In the genomic region with DNA sequence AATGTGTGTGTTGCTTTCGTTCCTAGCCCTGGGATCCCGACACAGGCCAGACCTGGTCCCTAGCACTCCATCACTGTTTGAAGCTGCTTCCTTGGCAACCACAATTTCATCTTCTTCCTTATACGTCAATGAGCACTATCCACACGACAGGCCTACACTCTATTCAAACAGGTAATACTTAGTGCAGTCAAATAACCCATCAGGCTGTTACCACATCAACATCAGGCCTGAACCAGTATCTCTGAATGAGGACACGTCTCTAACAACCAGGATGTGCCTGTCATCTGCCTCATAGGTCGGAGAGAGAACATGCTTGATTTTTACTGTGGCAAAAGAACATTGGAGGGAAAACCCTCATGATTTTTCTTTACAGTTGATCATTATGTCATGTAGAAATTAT, we compare ENCODE assay signal across 16 cellular contexts.
DNase-seq lines count a peak whose midpoint lies in the region; FAIRE-seq and TF ChIP-seq lines count a peak whose summit lies in the region.
"Had no signal": no experiment of that assay in that cellular context is flagged by ENCODE, and none has a peak within 500 bp of the region (broad histone marks: within the 10 kb centered on the region; RNA-seq: fewer than 3 reads in every experiment).

No MANE protein-coding gene starts in this region.

- POLR2A ChIA-PET in OCI-LY7 (lab: Charles Lee): interaction anchor here (0.6 to 1.4 kb wide), 4 partner anchors 11 to 23 kb away, joined by 3 to 4 read pairs (median 4); no protein-coding TSS in a partner anchor

- H4K20me1 ChIP-seq in BLaER1 treated with 17β-estradiol and CSF1 and Interleukin-3, amounts not matched to agents 10 nM and 100 nM: no peaks in the 10 kb centered on the region
- no peaks in the 10 kb centered on the region for H4K20me1 ChIP-seq in OCI-LY7 (ENCODE audit: insufficient read depth, low read length)

- CTCF ChIA-PET in OCI-LY7 (lab: Charles Lee; ENCODE audit: unreplicated experiment): interaction anchor here (0.7 kb wide), 1 partner anchor 300 kb away, joined by 3 read pairs; no protein-coding TSS in a partner anchor

- TF ChIP-seq CTCF in OCI-LY7 (conservative IDR thresholded peaks at IDR 0.05; ENCODE audit: low read length): no peak

- TF ChIP-seq POLR2A in GM12891 (IDR thresholded peaks at IDR 0.05; ENCODE audit: low read depth, low read length): no peak

- no TSS peak for BruUV-seq in OCI-LY7 (replicated peaks; lab: Mats Ljungman, UMichigan)

- H3K4me3 ChIP-seq in BLaER1 treated with 17β-estradiol and CSF1 and Interleukin-3, amounts not matched to agents 10 nM and 100 nM: no peak overlapping the region
- H3K4me3 ChIP-seq in OCI-LY7 (ENCODE audit: low read depth, low read length, poor library complexity, severe bottlenecking): no peak overlapping the region
- H3K4me3 ChIP-seq: HAP-1 had no signal

- peaks cover 0 to 25% (median 10%) of the 10 kb centered on the region in 11 experiments; a peak in 9 of 22 replicates for H3K9me3 ChIP-seq in BLaER1 treated with 17β-estradiol and CSF1 and Interleukin-3, amounts not matched to agents 10 nM and 100 nM (replicated peaks in 1 of 11)
- no peaks in the 10 kb centered on the region for H3K9me3 ChIP-seq in OCI-LY7 (ENCODE audit: low read length)
- H3K9me3 ChIP-seq: BE2C, HAP-1 had no signal

- no peak overlapping the region for H3K9ac ChIP-seq in BLaER1 treated with 17β-estradiol and CSF1 and Interleukin-3, amounts not matched to agents 10 nM and 100 nM

- H3K79me2 ChIP-seq in OCI-LY7 (ENCODE audit: insufficient read depth, low read depth, low read length): no peaks in the 10 kb centered on the region

- H2AFZ ChIP-seq in OCI-LY7 (ENCODE audit: low read length): peak overlapping the region; percentile 57

- peak overlapping the region in 6 of 11 experiments; percentile 48 to 77 (median 66); a peak in 7 of 22 replicates for H3K4me2 ChIP-seq in BLaER1 treated with 17β-estradiol and CSF1 and Interleukin-3, amounts not matched to agents 10 nM and 100 nM
- H3K4me2 ChIP-seq in OCI-LY7 (ENCODE audit: low read length): peak overlapping the region; percentile 58

- peaks cover 0 to 15% (median 0%) of the 10 kb centered on the region in 11 experiments; a peak in 2 of 22 replicates for H3K36me3 ChIP-seq in BLaER1 treated with 17β-estradiol and CSF1 and Interleukin-3, amounts not matched to agents 10 nM and 100 nM
- no peaks in the 10 kb centered on the region for H3K36me3 ChIP-seq in OCI-LY7 (ENCODE audit: insufficient read depth, low read length)
- H3K36me3 ChIP-seq: BE2C, HAP-1 had no signal

- H3K4me1 ChIP-seq in BLaER1 treated with 17β-estradiol and CSF1 and Interleukin-3, amounts not matched to agents 10 nM and 100 nM: peaks cover 0 to 52% (median 35%) of the 10 kb centered on the region in 10 experiments; a peak in 15 of 20 replicates
- H3K4me1 ChIP-seq in OCI-LY7 (ENCODE audit: insufficient read depth, low read length, poor library complexity, severe bottlenecking): peaks cover 55% of the 10 kb centered on the region
- H3K4me1 ChIP-seq: BE2C, HAP-1 had no signal

- intact Hi-C loops in OCI-LY7 (cut with micrococcal nuclease; ENCODE audit: unreplicated experiment): no loop called here

- H3K27ac ChIP-seq in BLaER1 treated with 17β-estradiol and CSF1 and Interleukin-3, amounts not matched to agents 10 nM and 100 nM: no peak overlapping the region
- peak overlapping the region; percentile 83 for H3K27ac ChIP-seq in OCI-LY7 (ENCODE audit: low read depth, low read length, poor library complexity, severe bottlenecking)

- H3K27me3 ChIP-seq in BLaER1 treated with 17β-estradiol and CSF1 and Interleukin-3, amounts not matched to agents 10 nM and 100 nM: no peaks in the 10 kb centered on the region

- DNase-seq in GM12891 (ENCODE audit: insufficient read length, low spot score) (no peak), OCI-LY7 (ENCODE audit: low spot score) (peak; percentile 47), foreskin melanocyte (no peak), NCI-H1694 (lab: John Stamatoyannopoulos, UW) (no peak)
- no peak for DNase-seq in activated naive CD4-positive, alpha-beta T cell treated with Interleukin-2 at 50 U/mL for 16 hours
- DNase-seq: ACHN; BE2C; CD4-positive, alpha-beta memory T cell; DMS53; DND-41; GOT3; KG1 had no signal

- no peaks in the 10 kb centered on the region for H3K9me2 ChIP-seq in OCI-LY7 (ENCODE audit: insufficient read depth, low read length)

- FAIRE-seq in GM12891 (lab: Jason Lieb, UNC): peak; percentile 60
- FAIRE-seq: A204.1, G401.6 had no signal

TF ChIP-seq in GM12891, 5 proteins besides CTCF, POLR2A, EP300 and RAD21:
- TF ChIP-seq POLR2AphosphoS5 (IDR thresholded peaks at IDR 0.05; ENCODE audit: low read depth, low read length) (no peak), TAF1 (IDR thresholded peaks at IDR 0.05; ENCODE audit: low read depth, low read length) (no peak), SPI1 (IDR thresholded peaks at IDR 0.05; ENCODE audit: low read depth, low read length) (no peak), POU2F2 (IDR thresholded peaks at IDR 0.05; ENCODE audit: low read depth, low read length) (no peak), PAX5 (IDR thresholded peaks at IDR 0.05; ENCODE audit: insufficient read depth, low read length, severe bottlenecking) (no peak)
